ENCODE assay signal across 20 cellular contexts in the genomic region with DNA sequence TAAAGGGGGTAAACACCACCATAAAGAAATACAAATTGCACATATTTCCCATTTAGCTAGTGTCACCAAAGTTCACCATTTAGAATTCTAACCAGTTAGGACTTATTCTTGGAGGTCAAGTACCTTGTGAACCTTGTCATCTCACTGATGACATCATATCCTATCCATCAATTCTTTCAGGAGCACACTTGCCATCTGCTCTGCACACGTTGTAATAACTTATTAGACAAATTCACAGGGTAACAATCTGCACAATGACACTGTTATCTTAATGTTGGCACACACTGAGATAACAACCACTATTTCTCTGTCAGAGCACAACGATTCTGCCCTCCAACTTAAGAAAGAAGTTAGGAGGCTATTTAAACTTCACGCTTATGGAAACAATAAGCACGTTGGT.
A peak's percentile ranks its signal among the peaks of the same experiment; 100 is the strongest.
DNase-seq lines count a peak whose midpoint lies in the region; ATAC-seq, FAIRE-seq and TF ChIP-seq lines count a peak whose summit lies in the region.
"Had no signal": no experiment of that assay in that cellular context is flagged by ENCODE, and none has a peak within 500 bp of the region (broad histone marks: within the 10 kb centered on the region; RNA-seq: fewer than 3 reads in every experiment).

No MANE protein-coding gene starts in this region.

- no peak overlapping the region for H3K4me3 ChIP-seq in endothelial cell of umbilical vein (replicated peaks in 1 of 3; ENCODE audit: insufficient read depth in 1 of 3, low read depth in 1 of 3, low read length in 3 of 3)
- H3K4me3 ChIP-seq: K562, PC-9, SK-N-MC had no signal

- POLR2A ChIA-PET in HEK293T (lab: Yijun Ruan, JAX): no interaction called here
- POLR2A ChIA-PET in endothelial cell of umbilical vein (lab: Charles Lee): no interaction called here

- H3K9me3 ChIP-seq in endothelial cell of umbilical vein (replicated peaks; ENCODE audit: control insufficient read depth, insufficient read depth, low read length): no peaks in the 10 kb centered on the region

- H3K27me3 ChIP-seq in endothelial cell of umbilical vein (ENCODE audit: control insufficient read depth in 2 of 2, insufficient read depth in 2 of 2, low read length in 2 of 2): no peaks in the 10 kb centered on the region

- no peak for ATAC-seq in GM21717 (IDR thresholded peaks at IDR 0.05; ENCODE audit: unreplicated experiment)
- no peak for ATAC-seq in HG02798 (IDR thresholded peaks at IDR 0.05; ENCODE audit: poor library complexity, unreplicated experiment)
- ATAC-seq: K562 had no signal

- CTCF ChIA-PET in HEK293T (lab: Yijun Ruan, JAX) (interaction anchor here (0.7 to 1.0 kb wide), 2 partner anchors 61 to 360 kb away, joined by 3 to 5 read pairs; no protein-coding TSS in a partner anchor), endothelial cell of umbilical vein (lab: Charles Lee) (no interaction called here)

- DNase-seq in D721Med (ENCODE audit: insufficient read length, low spot score): no peak
- peak; percentile 32 for DNase-seq in HEK293T (ENCODE audit: extremely low spot score)
- DNase-seq in NCI-H446 treated with DMSO at 0.1 percent for 48 hours (lab: John Stamatoyannopoulos, UW): peak; percentile 30
- peak; percentile 22 for DNase-seq in endothelial cell of umbilical vein (ENCODE audit: low read depth, low spot score)
- DNase-seq in middle frontal gyrus (ENCODE audit: extremely low spot score, low spot score): no peak
- DNase-seq in NCI-H1105 treated with DMSO at 0.1 percent for 48 hours (lab: John Stamatoyannopoulos, UW): no peak
- DNase-seq: ACHN; CD4-positive, CD25-positive, alpha-beta regulatory T cell; DMS79 treated with DMSO at 0.1 percent for 48 hours; HCEC 1CT; NCI-H1105; NCI-H2081 treated with DMSO at 0.1 percent for 48 hours; PC-9 had no signal

- H2AFZ ChIP-seq in endothelial cell of umbilical vein (ENCODE audit: low read depth, low read length): no peak overlapping the region
- H2AFZ ChIP-seq: PC-9 had no signal

- TF ChIP-seq CTCF in D721Med (IDR thresholded peaks at IDR 0.05; ENCODE audit: insufficient read depth, missing control alignments) (no peak), endothelial cell of umbilical vein (IDR thresholded peaks at IDR 0.05; ENCODE audit: extremely low read depth in 1 of 2, insufficient read depth in 1 of 2, low read depth in 1 of 2, low read length in 2 of 2) (no peak)

- no peaks in the 10 kb centered on the region for H3K79me2 ChIP-seq in endothelial cell of umbilical vein (ENCODE audit: control insufficient read depth, insufficient read depth, low read length)

- no peak overlapping the region for H3K9ac ChIP-seq in endothelial cell of umbilical vein (replicated peaks; ENCODE audit: extremely low read depth, insufficient read depth, low read length)

- intact Hi-C loops in endothelial cell of umbilical vein (cut with micrococcal nuclease): no loop called here

- H3K4me2 ChIP-seq in endothelial cell of umbilical vein (ENCODE audit: insufficient read depth, low read length): no peak overlapping the region
- H3K4me2 ChIP-seq: PC-9 had no signal

- no peak for TF ChIP-seq POLR2A in endothelial cell of umbilical vein (IDR thresholded peaks at IDR 0.05; ENCODE audit: low read depth, low read length)

- H3K36me3 ChIP-seq in endothelial cell of umbilical vein (ENCODE audit: control insufficient read depth in 2 of 2, extremely low read depth in 1 of 2, insufficient read depth in 2 of 2, low read length in 2 of 2): no peaks in the 10 kb centered on the region

- FAIRE-seq in D721Med (lab: Jason Lieb, UNC) (peak; percentile 88), endothelial cell of umbilical vein (lab: Jason Lieb, UNC) (no peak)
- FAIRE-seq: G401.6, GM12891, K562 had no signal

- H4K20me1 ChIP-seq in endothelial cell of umbilical vein (replicated peaks; ENCODE audit: control insufficient read depth, extremely low read depth, insufficient read depth, low read length): no peaks in the 10 kb centered on the region

- no TSS peak for BruUV-seq in endothelial cell of umbilical vein (replicated peaks; lab: Mats Ljungman, UMichigan)

- H3K27ac ChIP-seq in endothelial cell of umbilical vein (ENCODE audit: insufficient read depth, low read depth, low read length): no peak overlapping the region
- H3K27ac ChIP-seq: HL-60, PC-9, SK-N-MC had no signal

- peaks cover 2% of the 10 kb centered on the region for H3K9me1 ChIP-seq in endothelial cell of umbilical vein (replicated peaks; ENCODE audit: control insufficient read depth, extremely low read depth, insufficient read depth, low read length)

- H3K4me1 ChIP-seq in endothelial cell of umbilical vein (ENCODE audit: control insufficient read depth, extremely low read depth, insufficient read depth, low read length): peaks cover 17% of the 10 kb centered on the region

- dilution Hi-C loops in endothelial cell of umbilical vein (cut with MboI; ENCODE audit: extremely low pct_ligation_motif_present, low sequenced_read_pairs): no loop called here

TF ChIP-seq in HEK293T, 16 proteins besides CTCF, POLR2A, EP300 and RAD21:
- TF ChIP-seq CTBP1 (IDR thresholded peaks at IDR 0.05; ENCODE audit: borderline replicate concordance) (peak; percentile 44; the same call in 1 of the 2 replicates), SUZ12 (IDR thresholded peaks at IDR 0.05) (no peak), ZNF384 (IDR thresholded peaks at IDR 0.05) (no peak), SP1 (IDR thresholded peaks at IDR 0.05) (no peak), NFRKB (IDR thresholded peaks at IDR 0.05) (no peak), FOXM1 (IDR thresholded peaks at IDR 0.05; ENCODE audit: borderline replicate concordance) (no peak)
- TF ChIP-seq, protein P1, sequence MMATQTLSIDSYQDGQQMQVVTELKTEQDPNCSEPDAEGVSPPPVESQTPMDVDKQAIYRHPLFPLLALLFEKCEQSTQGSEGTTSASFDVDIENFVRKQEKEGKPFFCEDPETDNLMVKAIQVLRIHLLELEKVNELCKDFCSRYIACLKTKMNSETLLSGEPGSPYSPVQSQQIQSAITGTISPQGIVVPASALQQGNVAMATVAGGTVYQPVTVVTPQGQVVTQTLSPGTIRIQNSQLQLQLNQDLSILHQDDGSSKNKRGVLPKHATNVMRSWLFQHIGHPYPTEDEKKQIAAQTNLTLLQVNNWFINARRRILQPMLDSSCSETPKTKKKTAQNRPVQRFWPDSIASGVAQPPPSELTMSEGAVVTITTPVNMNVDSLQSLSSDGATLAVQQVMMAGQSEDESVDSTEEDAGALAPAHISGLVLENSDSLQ (IDR thresholded peaks at IDR 0.05): peak; percentile 79

TF ChIP-seq in endothelial cell of umbilical vein, 7 proteins besides CTCF, POLR2A, EP300 and RAD21:
- peak; percentile 31 for TF ChIP-seq JUN (IDR thresholded peaks at IDR 0.05; ENCODE audit: borderline replicate concordance, insufficient read depth, insufficient read length, low read depth)
- TF ChIP-seq GATA2 (IDR thresholded peaks at IDR 0.05; ENCODE audit: insufficient read depth, insufficient read length, low read depth, low read length): no peak

Comparison
In these comparisons a context has a peak if more than half of its experiments do, and no peak if none do; other contexts are left out.
1. DNase-seq: peak in HEK293T (single experiment), NCI-H446 treated with DMSO at 0.1 percent for 48 hours (single experiment) and endothelial cell of umbilical vein (single experiment); none in D721Med (single experiment), middle frontal gyrus (single experiment) and NCI-H1105 treated with DMSO at 0.1 percent for 48 hours (single experiment).